In genomic region chr3:66038726-66039589, GRCh38 we compare ENCODE assay signal across 8 cellular contexts. TPM values are rescaled to one million over a fixed set of nuclear protein-coding genes. Genes with fewer than 3 reads are reported as not detected.
A peak's percentile ranks its signal among the peaks of the same experiment; 100 is the strongest.
DNase-seq lines count a peak whose midpoint lies in the region; ATAC-seq and TF ChIP-seq lines count a peak whose summit lies in the region.

Gene MAGI1 (minus strand): TSS chr3:66038918. CDS start chr3:66038308, 610 bp downstream.

- H3K9me3 Mint-ChIP-seq in CD8-positive, alpha-beta memory T cell: no peaks in the 10 kb centered on the region
- H3K9me3 Mint-ChIP-seq in activated T-cell treated with anti-CD3 and anti-CD28 coated beads, Interleukin-2, amount 50 U/mL, for 24 hours: no peaks in the 10 kb centered on the region
- H3K9me3 Mint-ChIP-seq in natural killer cell: no peaks in the 10 kb centered on the region

- intact Hi-C loops in natural killer cell (cut with micrococcal nuclease) (no loop called here), transverse colon (cut with DNase I; ENCODE audit: low total_unique reads) (loop anchor here (10.0 kb wide), 1 partner anchor 106 kb away; no protein-coding TSS in a partner anchor)

- TF ChIP-seq EP300 in transverse colon (IDR thresholded peaks at IDR 0.05; ENCODE audit: low read depth): no peak

- DNase-seq in CD8-positive, alpha-beta memory T cell: no peak
- DNase-seq in NCI-H446 treated with DMSO at 0.1 percent for 48 hours (lab: John Stamatoyannopoulos, UW) (peak; percentile 19), foreskin fibroblast (peak; percentile 95 to 98), natural killer cell (no peak), transverse colon (peak; percentile 91)
- peak; percentile 51 for DNase-seq in activated T-cell treated with anti-CD3 and anti-CD28 coated beads, Interleukin-2, amount 50 U/mL, for 24 hours

- no peak within 1 kb of the TSS for H3K27ac ChIP-seq in CD8-positive, alpha-beta memory T cell (ENCODE audit: low read depth, low read length)
- H3K27ac ChIP-seq in transverse colon: peak within 1 kb of the TSS; percentile 94 to 97 (median 95)

- peak; percentile 67 for TF ChIP-seq POLR2A in transverse colon (IDR thresholded peaks at IDR 0.05)

- 1 to 5% methylated on average over 8 to 71 of the region's 73 CpGs for WGBS in transverse colon (ENCODE audit: low coverage in 1 of 2), 2 donors

- in situ Hi-C loops in transverse colon (cut with MboI; ENCODE audit: low pct_ligation_motif_present in 1 of 4, low pct_unique_long_range_greater_than_20kb in 1 of 4, low sequenced_read_pairs in 3 of 4): no loop called here

- no peaks in the 10 kb centered on the region for H3K36me3 Mint-ChIP-seq in CD8-positive, alpha-beta memory T cell
- no peaks in the 10 kb centered on the region for H3K36me3 Mint-ChIP-seq in activated T-cell treated with anti-CD3 and anti-CD28 coated beads, Interleukin-2, amount 50 U/mL, for 24 hours (ENCODE audit: low read depth)
- H3K36me3 Mint-ChIP-seq in natural killer cell: no peaks in the 10 kb centered on the region

- ATAC-seq in GM19328 (IDR thresholded peaks at IDR 0.05; ENCODE audit: unreplicated experiment) (peak; percentile 78), HG03439 (IDR thresholded peaks at IDR 0.05; ENCODE audit: unreplicated experiment) (peak; percentile 85), natural killer cell (no peak)

- H3K4me3 ChIP-seq in CD8-positive, alpha-beta memory T cell (ENCODE audit: low read length): no peak within 1 kb of the TSS
- peak within 1 kb of the TSS; percentile 94 to 95 for H3K4me3 ChIP-seq in foreskin fibroblast (ENCODE audit: low read depth in 1 of 2, low read length in 2 of 2)
- peak within 1 kb of the TSS; percentile 67 to 76 (median 73) for H3K4me3 ChIP-seq in transverse colon

- TF ChIP-seq CTCF in foreskin fibroblast (IDR thresholded peaks at IDR 0.05; ENCODE audit: low read depth, low read length) (no peak), natural killer cell (IDR thresholded peaks at IDR 0.05) (no peak), transverse colon (IDR thresholded peaks at IDR 0.05) (no peak)

- peak within 1 kb of the TSS in 6 of 7 donors; percentile 47 to 81 (median 61) for H3K4me3 Mint-ChIP-seq in CD8-positive, alpha-beta memory T cell
- H3K4me3 Mint-ChIP-seq in activated T-cell treated with anti-CD3 and anti-CD28 coated beads, Interleukin-2, amount 50 U/mL, for 24 hours: peak within 1 kb of the TSS; percentile 84
- H3K4me3 Mint-ChIP-seq in natural killer cell: peak within 1 kb of the TSS; percentile 67

- CTCF ChIA-PET in CD8-positive, alpha-beta memory T cell (lab: Charles Lee): no interaction called here

- no peaks in the 10 kb centered on the region for H3K9me3 ChIP-seq in CD8-positive, alpha-beta memory T cell (ENCODE audit: low read length)
- H3K9me3 ChIP-seq in transverse colon: no peaks in the 10 kb centered on the region

- H3K27me3 ChIP-seq in CD8-positive, alpha-beta memory T cell (ENCODE audit: insufficient read depth, low read length, poor library complexity, severe bottlenecking): peaks cover 5% of the 10 kb centered on the region
- no peaks in the 10 kb centered on the region for H3K27me3 ChIP-seq in transverse colon

- H3K4me1 ChIP-seq in CD8-positive, alpha-beta memory T cell (ENCODE audit: insufficient read depth, low read length): no peaks in the 10 kb centered on the region
- peaks cover 0 to 21% (median 13%) of the 10 kb centered on the region in 4 donors for H3K4me1 ChIP-seq in transverse colon

- no peaks in the 10 kb centered on the region for H3K36me3 ChIP-seq in CD8-positive, alpha-beta memory T cell (ENCODE audit: insufficient read depth, low read length)
- H3K36me3 ChIP-seq in transverse colon: no peaks in the 10 kb centered on the region

- no peak within 1 kb of the TSS for H3K27ac Mint-ChIP-seq in CD8-positive, alpha-beta memory T cell
- no peak within 1 kb of the TSS for H3K27ac Mint-ChIP-seq in activated T-cell treated with anti-CD3 and anti-CD28 coated beads, Interleukin-2, amount 50 U/mL, for 24 hours
- H3K27ac Mint-ChIP-seq in natural killer cell: no peak within 1 kb of the TSS

- H3K27me3 Mint-ChIP-seq in CD8-positive, alpha-beta memory T cell: peaks cover 25 to 64% of the 10 kb centered on the region in 2 donors
- peaks cover 88% of the 10 kb centered on the region for H3K27me3 Mint-ChIP-seq in activated T-cell treated with anti-CD3 and anti-CD28 coated beads, Interleukin-2, amount 50 U/mL, for 24 hours
- H3K27me3 Mint-ChIP-seq in natural killer cell (ENCODE audit: low read depth in 2 of 2): peaks cover 36 to 50% of the 10 kb centered on the region in 2 donors

- H3K4me1 Mint-ChIP-seq in CD8-positive, alpha-beta memory T cell: peaks cover 12 to 18% (median 17%) of the 10 kb centered on the region in 3 donors
- peaks cover 19% of the 10 kb centered on the region for H3K4me1 Mint-ChIP-seq in activated T-cell treated with anti-CD3 and anti-CD28 coated beads, Interleukin-2, amount 50 U/mL, for 24 hours (ENCODE audit: low read depth)
- H3K4me1 Mint-ChIP-seq in natural killer cell: peaks cover 7 to 11% of the 10 kb centered on the region in 2 donors

- POLR2A ChIA-PET in CD8-positive, alpha-beta memory T cell (lab: Charles Lee): no interaction called here

RNA-seq across cellular contexts. Expression of gene MAGI1, which starts in this region (rescaled TPM):
- total RNA-seq in CD8-positive, alpha-beta memory T cell: under 1 TPM; 0.15 to 0.42 TPM
- polyA plus RNA-seq in CD8-positive, alpha-beta memory T cell: not detected
- total RNA-seq in natural killer cell (not detected), transverse colon (100 to 1,000 TPM in 1 of 4 donors, 10 to 100 TPM in 3; 50.8 to 190 (median 67.4) TPM)

Comparison
In these comparisons a context has a peak if more than half of its experiments do, and no peak if none do; other contexts are left out.
1. RNA of gene MAGI1 (total RNA-seq): 50.8 to 190 TPM in transverse colon; 0.15 to 0.42 TPM in CD8-positive, alpha-beta memory T cell and not detected in natural killer cell; every median in the first group is over 10 times any median in the second.
2. DNase-seq: peak in NCI-H446 treated with DMSO at 0.1 percent for 48 hours (single experiment), activated T-cell treated with anti-CD3 and anti-CD28 coated beads, Interleukin-2, amount 50 U/mL, for 24 hours (single experiment), foreskin fibroblast (2 of 2) and transverse colon (single experiment); none in CD8-positive, alpha-beta memory T cell (0 of 5) and natural killer cell (single experiment).
3. ATAC-seq: peak in GM19328 (single experiment) and HG03439 (single experiment); none in natural killer cell (0 of 3).
4. Peak in every context shown above with its lines, with median percentiles within 50 percentile points of each other: H3K4me3 Mint-ChIP-seq.